In the genomic region with DNA sequence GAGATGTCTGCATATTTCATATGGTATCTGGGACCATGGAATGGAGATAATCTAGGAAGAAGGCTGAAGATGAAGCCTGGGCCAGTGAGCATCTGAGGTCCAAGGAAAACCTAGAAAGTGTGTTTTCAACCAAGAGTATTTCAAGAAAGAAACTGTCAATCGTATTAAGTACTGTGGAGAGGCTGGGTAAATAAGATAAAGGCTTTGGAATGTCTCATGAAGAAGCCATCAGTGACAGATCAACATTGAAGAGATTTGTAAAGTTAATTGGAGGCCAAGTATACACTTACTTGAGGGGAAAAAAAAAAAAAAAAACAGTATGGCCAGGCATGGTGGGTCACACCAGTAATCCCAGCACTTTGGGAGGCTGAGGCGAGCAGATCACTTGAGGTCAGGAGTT, we compare ENCODE assay signal across 19 cellular contexts.
"Had no signal": no experiment of that assay in that cellular context is flagged by ENCODE, and none has a peak within 500 bp of the region (broad histone marks: within the 10 kb centered on the region; RNA-seq: fewer than 3 reads in every experiment).

No MANE protein-coding gene starts in this region.

- H3K27me3 Mint-ChIP-seq: central memory CD8-positive, alpha-beta T cell had no signal

- H3K9me3 ChIP-seq: ascending aorta, lower lobe of right lung had no signal

- H3K9me3 Mint-ChIP-seq: central memory CD8-positive, alpha-beta T cell; neural crest cell had no signal

- H3K27ac ChIP-seq: ascending aorta, coronary artery, lower lobe of right lung had no signal

- ATAC-seq: activated CD4-positive, CD25-positive, alpha-beta regulatory T cell treated with anti-CD3 and anti-CD28 coated beads, Interleukin-2, amount 50 U/mL, for 24 hours; left colon; lower lobe of right lung had no signal

- H3K4me3 Mint-ChIP-seq: central memory CD8-positive, alpha-beta T cell; neural crest cell had no signal

- DNase-seq: activated effector memory CD4-positive, alpha-beta T cell treated with anti-CD3 and anti-CD28 coated beads, Interleukin-2, amount 50 U/mL, for 16 hours; erythroblast; hypothalamus; islet precursor cell; left colon; lower lobe of right lung; midbrain; retina; stimulated activated CD4-positive, alpha-beta T cell treated with anti-CD3 and anti-CD28 coated beads, Interleukin-12 subunit alpha, Interleukin-12 subunit beta, amount 100 ng/mL, for 4 hours; stimulated activated CD4-positive, alpha-beta T cell treated with anti-CD3 and anti-CD28 coated beads, Interleukin-1b, Interleukin-23, amount 100 ng/mL, for 48 hours; stimulated activated CD8-positive, alpha-beta memory T cell treated with anti-CD3 and anti-CD28 coated beads, Interleukin-4, amount 100 ng/mL, for 48 hours; T-helper 1 cell had no signal

- H3K4me1 Mint-ChIP-seq: central memory CD8-positive, alpha-beta T cell had no signal

- FAIRE-seq: endometrium, frontal cortex had no signal

- H3K4me1 ChIP-seq: ascending aorta, lower lobe of right lung had no signal

- H3K4me3 ChIP-seq: ascending aorta, coronary artery, lower lobe of right lung had no signal

- H3K27me3 ChIP-seq: ascending aorta had no signal
